Comparison of ENCODE assay signal across 1 cellular context in the genomic region with DNA sequence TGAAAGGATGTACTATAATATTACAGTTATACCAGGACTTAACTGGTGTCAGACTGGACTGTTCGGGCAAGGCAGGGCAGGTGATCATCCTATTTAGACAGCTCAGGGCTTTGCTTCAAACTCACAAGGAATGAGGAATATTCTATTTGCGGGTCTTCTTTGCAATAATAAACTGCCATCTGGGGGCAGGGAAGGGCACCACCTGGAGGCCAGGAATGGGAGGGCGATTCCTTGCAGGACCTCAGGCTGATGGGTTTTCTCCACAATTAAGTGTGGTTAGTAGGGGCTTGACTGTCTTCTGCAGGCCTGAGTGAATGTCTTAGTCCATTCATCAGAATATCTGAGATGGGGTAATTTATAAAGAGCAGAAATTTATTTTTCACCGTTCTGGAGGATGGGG.
TF ChIP-seq lines count a peak whose summit lies in the region.

No MANE protein-coding gene starts in this region.

TF ChIP-seq in WTC11, 78 proteins besides CTCF, POLR2A, EP300 and RAD21 (continued from another document):
- TF ChIP-seq, protein P1, sequence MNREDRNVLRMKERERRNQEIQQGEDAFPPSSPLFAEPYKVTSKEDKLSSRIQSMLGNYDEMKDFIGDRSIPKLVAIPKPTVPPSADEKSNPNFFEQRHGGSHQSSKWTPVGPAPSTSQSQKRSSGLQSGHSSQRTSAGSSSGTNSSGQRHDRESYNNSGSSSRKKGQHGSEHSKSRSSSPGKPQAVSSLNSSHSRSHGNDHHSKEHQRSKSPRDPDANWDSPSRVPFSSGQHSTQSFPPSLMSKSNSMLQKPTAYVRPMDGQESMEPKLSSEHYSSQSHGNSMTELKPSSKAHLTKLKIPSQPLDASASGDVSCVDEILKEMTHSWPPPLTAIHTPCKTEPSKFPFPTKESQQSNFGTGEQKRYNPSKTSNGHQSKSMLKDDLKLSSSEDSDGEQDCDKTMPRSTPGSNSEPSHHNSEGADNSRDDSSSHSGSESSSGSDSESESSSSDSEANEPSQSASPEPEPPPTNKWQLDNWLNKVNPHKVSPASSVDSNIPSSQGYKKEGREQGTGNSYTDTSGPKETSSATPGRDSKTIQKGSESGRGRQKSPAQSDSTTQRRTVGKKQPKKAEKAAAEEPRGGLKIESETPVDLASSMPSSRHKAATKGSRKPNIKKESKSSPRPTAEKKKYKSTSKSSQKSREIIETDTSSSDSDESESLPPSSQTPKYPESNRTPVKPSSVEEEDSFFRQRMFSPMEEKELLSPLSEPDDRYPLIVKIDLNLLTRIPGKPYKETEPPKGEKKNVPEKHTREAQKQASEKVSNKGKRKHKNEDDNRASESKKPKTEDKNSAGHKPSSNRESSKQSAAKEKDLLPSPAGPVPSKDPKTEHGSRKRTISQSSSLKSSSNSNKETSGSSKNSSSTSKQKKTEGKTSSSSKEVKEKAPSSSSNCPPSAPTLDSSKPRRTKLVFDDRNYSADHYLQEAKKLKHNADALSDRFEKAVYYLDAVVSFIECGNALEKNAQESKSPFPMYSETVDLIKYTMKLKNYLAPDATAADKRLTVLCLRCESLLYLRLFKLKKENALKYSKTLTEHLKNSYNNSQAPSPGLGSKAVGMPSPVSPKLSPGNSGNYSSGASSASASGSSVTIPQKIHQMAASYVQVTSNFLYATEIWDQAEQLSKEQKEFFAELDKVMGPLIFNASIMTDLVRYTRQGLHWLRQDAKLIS (CRISPR knock-in tag; IDR thresholded peaks at IDR 0.05; ENCODE audit: borderline replicate concordance): no peak
- no peak for TF ChIP-seq NR2C2 (CRISPR knock-in tag; IDR thresholded peaks at IDR 0.05)
TF ChIP-seq in WTC11: peak in this region for 0.
